Comparison of ENCODE assay signal across 1 cellular context in genomic region chrX:133527415-133527814, GRCh38.
TF ChIP-seq lines count a peak whose summit lies in the region.

No MANE protein-coding gene starts in this region.

TF ChIP-seq in SK-N-SH, 30 proteins besides CTCF, POLR2A, EP300 and RAD21 (continued from another document):
- no peak for TF ChIP-seq NRF1 (IDR thresholded peaks at IDR 0.05; ENCODE audit: low read depth, low read length)
- no peak for TF ChIP-seq REST (IDR thresholded peaks at IDR 0.05; ENCODE audit: low read depth, low read length)
- no peak for TF ChIP-seq PBX3 (IDR thresholded peaks at IDR 0.05)
TF ChIP-seq in SK-N-SH: peak in this region for 0.
